26 cellular contexts compared by ENCODE assay signal in the genomic region with DNA sequence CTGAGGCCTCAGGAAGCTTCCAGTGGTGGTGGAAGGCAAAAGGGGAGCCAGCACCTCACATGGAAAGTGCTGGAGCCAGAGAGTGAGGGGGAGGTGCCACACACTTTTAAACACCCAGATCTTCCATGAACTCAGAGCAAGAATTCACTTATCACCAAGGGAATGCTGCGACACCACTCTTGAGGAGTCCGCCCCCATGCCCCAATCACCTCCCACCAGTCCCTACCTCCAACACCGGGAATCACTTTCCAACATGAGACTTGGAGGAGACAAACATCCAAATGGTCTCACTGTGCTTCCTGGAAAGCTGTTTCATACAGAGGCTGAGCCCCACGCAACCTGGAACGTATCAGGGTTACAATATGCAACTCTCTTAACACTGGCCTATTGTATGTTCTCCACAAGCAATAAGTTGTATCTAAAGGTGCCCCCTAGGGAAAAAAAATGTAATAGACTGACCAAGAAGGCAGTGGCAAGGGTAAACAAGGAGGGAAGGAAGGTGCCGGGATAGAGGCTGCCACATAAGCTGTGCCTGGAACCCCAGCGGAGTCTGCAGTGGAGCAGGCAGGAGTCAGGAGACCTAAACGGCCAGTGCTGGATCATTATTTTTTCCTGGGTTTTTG.
DNase-seq lines count a peak whose midpoint lies in the region; ATAC-seq and TF ChIP-seq lines count a peak whose summit lies in the region.
"Had no signal": no experiment of that assay in that cellular context is flagged by ENCODE, and none has a peak within 500 bp of the region (broad histone marks: within the 10 kb centered on the region; RNA-seq: fewer than 3 reads in every experiment).

No MANE protein-coding gene starts in this region.

- H3K56ac ChIP-seq in H9 (ENCODE audit: insufficient read length, low read depth, low read length), result no peak overlapping the region

- H3K23ac ChIP-seq in H9 (ENCODE audit: insufficient read length, low read depth, low read length), result no peak overlapping the region

- H2AK5ac ChIP-seq in H9 (ENCODE audit: insufficient read length, low read length), result no peak overlapping the region

- H3K4ac ChIP-seq in H9 (ENCODE audit: low read depth, low read length), result no peak overlapping the region

- no peaks in the 10 kb centered on the region for H3K79me1 ChIP-seq in H9 (ENCODE audit: insufficient read depth, low read depth, low read length, poor library complexity, severe bottlenecking)

- peak in 2 of 3 experiments; percentile 26 to 32; a peak in 3 of 6 replicates for TF ChIP-seq CTCF in HCT116 (IDR thresholded peaks at IDR 0.05 in 2 of 3, conservative IDR thresholded peaks at IDR 0.05 in 1 of 3; ENCODE audit: borderline replicate concordance in 1 of 3, insufficient read depth in 1 of 3, low read depth in 2 of 3, low read length in 2 of 3)
- 0 out of 2 replicates have a peak, but pooled peaks have one; percentile 14 for TF ChIP-seq CTCF in SK-N-SH (IDR thresholded peaks at IDR 0.05)
- TF ChIP-seq CTCF in fibroblast of villous mesenchyme (IDR thresholded peaks at IDR 0.05; ENCODE audit: insufficient read depth, low read depth, low read length), result peak; percentile 22
- no peak for TF ChIP-seq CTCF in H9 (conservative IDR thresholded peaks at IDR 0.05)

- DNase-seq in COLO829 (ENCODE audit: low spot score) (peak; percentile 35), HCT116 (ENCODE audit: low read depth, low spot score) (no peak), SK-N-SH (no peak), fibroblast of villous mesenchyme (ENCODE audit: low read depth) (peak; percentile 33), H9 (no peak), NCI-H345 treated with DMSO at 0.1 percent for 48 hours (lab: John Stamatoyannopoulos, UW; ENCODE audit: unreplicated experiment) (no peak)
- DNase-seq in stimulated activated CD4-positive, alpha-beta T cell treated with anti-CD3 and anti-CD28 coated beads, Interleukin-15, amount 100 ng/mL, for 24 hours, result no peak
- DNase-seq: activated CD4-positive, alpha-beta memory T cell treated with anti-CD3 and anti-CD28 coated beads for 36 hours; activated CD4-positive, alpha-beta T cell treated with anti-CD3 and anti-CD28 coated beads for 1 hour; activated CD8-positive, alpha-beta memory T cell treated with anti-CD3 and anti-CD28 coated beads, Interleukin-2, amount 50 U/mL, for 48 hours; activated naive CD4-positive, alpha-beta T cell treated with anti-CD3 and anti-CD28 coated beads for 36 hours; body of pancreas; Calu3; DMS79; hippocampal formation; NCI-H1048; NCI-H510A; nephron progenitor cell; OCI-M1; stimulated activated naive CD4-positive, alpha-beta T cell treated with Interleukin-2 at 50 U/mL for 16 hours had no signal

- H3K4me1 ChIP-seq in HCT116 (ENCODE audit: control insufficient read depth in 1 of 2, insufficient read depth in 2 of 2, low read length in 2 of 2), result peaks cover 0 to 11% of the 10 kb centered on the region in 2 experiments; a peak in 2 of 4 replicates
- H3K4me1 ChIP-seq in SK-N-SH (ENCODE audit: control insufficient read depth in 1 of 2, insufficient read depth in 2 of 2, low read depth in 1 of 2, low read length in 1 of 2), result no peaks in the 10 kb centered on the region
- no peaks in the 10 kb centered on the region for H3K4me1 ChIP-seq in H9 (ENCODE audit: insufficient read depth, low read length)
- H3K4me1 ChIP-seq: body of pancreas, lower lobe of right lung, suprapubic skin had no signal

- no peaks in the 10 kb centered on the region; a peak in 1 of 5 replicates for H3K9me3 Mint-ChIP-seq in H9
- H3K9me3 Mint-ChIP-seq: activated CD4-positive, alpha-beta memory T cell treated with anti-CD3 and anti-CD28 coated beads for 36 hours; activated naive CD4-positive, alpha-beta T cell treated with anti-CD3 and anti-CD28 coated beads for 36 hours; activated T-helper 1 cell treated with anti-CD3 and anti-CD28 coated beads, Interleukin-12 subunit alpha, Interleukin-12 subunit beta, Interleukin-2, Interleukin-4 antibody, amounts not matched to agents 30 ng/mL and 10 ng/mL and 1 ng/mL, durations not matched to agents 14 hours and 24 hours and 36 hours; nephron progenitor cell had no signal

- H3K9ac ChIP-seq in HCT116 (ENCODE audit: low read length), result no peak overlapping the region
- no peak overlapping the region for H3K9ac ChIP-seq in SK-N-SH
- H3K9ac ChIP-seq in H9 (ENCODE audit: extremely low read depth, insufficient read length, low read length), result no peak overlapping the region
- H3K9ac ChIP-seq: KMS-11 had no signal

- no peak overlapping the region for H2BK20ac ChIP-seq in H9 (ENCODE audit: low read depth, low read length, poor library complexity, severe bottlenecking)

- peaks cover 7 to 18% of the 10 kb centered on the region in 2 experiments for H3K4me1 Mint-ChIP-seq in H9

- intact Hi-C loops in HCT116 (cut with micrococcal nuclease), result loop anchor here (2.0 kb wide), 1 partner anchor 63 kb away; no protein-coding TSS in a partner anchor

- no peak overlapping the region for H4K91ac ChIP-seq in H9 (ENCODE audit: insufficient read length, low read depth, low read length)

- H3K27me3 ChIP-seq in HCT116 (ENCODE audit: insufficient read depth, low read length), result no peaks in the 10 kb centered on the region
- no peaks in the 10 kb centered on the region for H3K27me3 ChIP-seq in SK-N-SH (ENCODE audit: insufficient read depth)
- H3K27me3 ChIP-seq in H9 (ENCODE audit: insufficient read depth, low read length), result no peaks in the 10 kb centered on the region
- H3K27me3 ChIP-seq: upper lobe of left lung had no signal

- H3T11ph ChIP-seq in H9 (ENCODE audit: low read length), result no peak overlapping the region

- 0 out of 2 replicates have a peak overlapping the region, but pooled peaks have one; percentile 17 for H3K4me2 ChIP-seq in HCT116 (ENCODE audit: low read length)
- H3K4me2 ChIP-seq in SK-N-SH, result no peak overlapping the region
- H3K4me2 ChIP-seq in H9 (ENCODE audit: insufficient read depth, insufficient read length, low read length), result no peak overlapping the region
- H3K4me2 ChIP-seq: KMS-11 had no signal

- H3K14ac ChIP-seq in H9 (ENCODE audit: insufficient read depth, low read length), result no peak overlapping the region

- RAD21 ChIA-PET in HCT116 (lab: Charles Lee; ENCODE audit: low non-redundant PET in 1 of 2, low total read pairs in 2 of 2, uncharacterized antibody in 2 of 2, unreplicated experiment in 2 of 2), result interaction anchor here in 1 of 2 experiments (1.6 kb wide), 1 partner anchor 63 kb away, joined by 6 read pairs; no protein-coding TSS in a partner anchor

- H3K18ac ChIP-seq in H9 (ENCODE audit: insufficient read length, low read depth, low read length), result no peak overlapping the region

- TF ChIP-seq POLR2A in HCT116 (IDR thresholded peaks at IDR 0.05; ENCODE audit: borderline replicate concordance, extremely low read depth, insufficient read depth, insufficient read length), result no peak

- no peak overlapping the region for H2BK5ac ChIP-seq in H9 (ENCODE audit: insufficient read length, low read length)

- no peaks in the 10 kb centered on the region for H3K36me3 ChIP-seq in HCT116 (ENCODE audit: control insufficient read depth in 1 of 2, insufficient read depth in 2 of 2, low read length in 2 of 2)
- H3K36me3 ChIP-seq in SK-N-SH (replicated peaks in 1 of 2; ENCODE audit: control insufficient read depth in 1 of 2, insufficient read depth in 2 of 2, low read length in 1 of 2), result no peaks in the 10 kb centered on the region
- H3K36me3 ChIP-seq: lower lobe of right lung, suprapubic skin, upper lobe of left lung had no signal

- H2BK12ac ChIP-seq in H9 (ENCODE audit: insufficient read length, low read depth, low read length), result no peak overlapping the region

- CTCF ChIA-PET in HCT116 (lab: Charles Lee), result interaction anchor here (1.0 to 1.2 kb wide), 2 partner anchors 17 to 151 kb away, joined by 4 to 5 read pairs; no protein-coding TSS in a partner anchor
- CTCF ChIA-PET in SK-N-SH (lab: Yijun Ruan, JAX), result no interaction called here

- peak; percentile 84 for ATAC-seq in HCT116
- ATAC-seq: body of pancreas had no signal

- no peak overlapping the region for H3K4me3 ChIP-seq in HCT116 (replicated peaks in 1 of 2; ENCODE audit: low read depth in 1 of 2, low read length in 2 of 2)
- H3K4me3 ChIP-seq in SK-N-SH (ENCODE audit: low read depth in 2 of 2, low read length in 1 of 2), result no peak overlapping the region
- H3K4me3 ChIP-seq in fibroblast of villous mesenchyme (ENCODE audit: low read depth, low read length), result no peak overlapping the region
- H3K4me3 ChIP-seq: body of pancreas, lower lobe of right lung, suprapubic skin, upper lobe of left lung had no signal

- POLR2A ChIA-PET in HCT116 (lab: Charles Lee), result no interaction called here
- POLR2A ChIA-PET in SK-N-SH (lab: Yijun Ruan, JAX), result no interaction called here

- H3K23me2 ChIP-seq in H9 (ENCODE audit: insufficient read length, low read depth, low read length, poor library complexity, severe bottlenecking), result no peaks in the 10 kb centered on the region

- TF ChIP-seq EP300 in SK-N-SH (IDR thresholded peaks at IDR 0.05; ENCODE audit: borderline replicate concordance in 1 of 2, low read depth in 1 of 2, low read length in 1 of 2), result no peak

- H4K5ac ChIP-seq in H9 (ENCODE audit: insufficient read length, low read depth, low read length), result no peak overlapping the region

- H2AFZ ChIP-seq in HCT116 (ENCODE audit: low read depth, low read length, poor library complexity, severe bottlenecking) (peak overlapping the region; percentile 96), SK-N-SH (ENCODE audit: low read depth) (no peak overlapping the region), H9 (ENCODE audit: low read length) (no peak overlapping the region)

- TF ChIP-seq RAD21 in HCT116 (IDR thresholded peaks at IDR 0.05; ENCODE audit: low read depth), result peak; percentile 71
- TF ChIP-seq RAD21 in SK-N-SH (IDR thresholded peaks at IDR 0.05; ENCODE audit: low read length), result 0 out of 2 replicates have a peak, but pooled peaks have one; percentile 12

- H3K27ac Mint-ChIP-seq in H9, result no peak overlapping the region
- H3K27ac Mint-ChIP-seq: activated CD4-positive, alpha-beta memory T cell treated with anti-CD3 and anti-CD28 coated beads for 36 hours; activated naive CD4-positive, alpha-beta T cell treated with anti-CD3 and anti-CD28 coated beads for 36 hours; activated T-helper 1 cell treated with anti-CD3 and anti-CD28 coated beads, Interleukin-12 subunit alpha, Interleukin-12 subunit beta, Interleukin-2, Interleukin-4 antibody, amounts not matched to agents 30 ng/mL and 10 ng/mL and 1 ng/mL, durations not matched to agents 14 hours and 24 hours and 36 hours; nephron progenitor cell had no signal

- H4K20me1 ChIP-seq in HCT116 (ENCODE audit: insufficient read depth) (no peaks in the 10 kb centered on the region), SK-N-SH (ENCODE audit: insufficient read depth) (no peaks in the 10 kb centered on the region), H9 (ENCODE audit: control insufficient read depth, insufficient read depth, insufficient read length) (no peaks in the 10 kb centered on the region)

- no peak overlapping the region for H2BK15ac ChIP-seq in H9 (ENCODE audit: low read depth, low read length)

- H3K27ac ChIP-seq in HCT116 (ENCODE audit: low read depth, low read length) (no peak overlapping the region), SK-N-SH (ENCODE audit: low read depth in 2 of 2, low read length in 1 of 2) (no peak overlapping the region), H9 (ENCODE audit: insufficient read length, low read depth, low read length) (no peak overlapping the region)
- H3K27ac ChIP-seq: body of pancreas, C4-2B, KMS-11, lower lobe of right lung, suprapubic skin, upper lobe of left lung had no signal

- peaks cover 8% of the 10 kb centered on the region for H3F3A ChIP-seq in SK-N-SH (replicated peaks; ENCODE audit: insufficient read depth)

- H3K9me2 ChIP-seq in HCT116 (ENCODE audit: insufficient read depth) (no peaks in the 10 kb centered on the region), SK-N-SH (no peaks in the 10 kb centered on the region)

- no TSS peak for BruUV-seq in HCT116 (replicated peaks; lab: Mats Ljungman, UMichigan)

- H3K27me3 Mint-ChIP-seq in H9 (ENCODE audit: low read depth), result peaks cover 34% of the 10 kb centered on the region

- H3K4me3 Mint-ChIP-seq in H9, result no peak overlapping the region
- H3K4me3 Mint-ChIP-seq: activated CD4-positive, alpha-beta memory T cell treated with anti-CD3 and anti-CD28 coated beads for 36 hours; activated naive CD4-positive, alpha-beta T cell treated with anti-CD3 and anti-CD28 coated beads for 36 hours; activated T-helper 1 cell treated with anti-CD3 and anti-CD28 coated beads, Interleukin-12 subunit alpha, Interleukin-12 subunit beta, Interleukin-2, Interleukin-4 antibody, amounts not matched to agents 30 ng/mL and 10 ng/mL and 1 ng/mL, durations not matched to agents 14 hours and 24 hours and 36 hours; nephron progenitor cell had no signal

- no peaks in the 10 kb centered on the region for H3K9me3 ChIP-seq in HCT116 (ENCODE audit: control insufficient read depth in 1 of 2, insufficient read depth in 1 of 2, low read depth in 1 of 2, low read length in 2 of 2)
- H3K9me3 ChIP-seq in SK-N-SH, result no peaks in the 10 kb centered on the region
- no peaks in the 10 kb centered on the region for H3K9me3 ChIP-seq in H9 (ENCODE audit: control insufficient read depth, low read depth, low read length)
- H3K9me3 ChIP-seq: body of pancreas, lower lobe of right lung, suprapubic skin, upper lobe of left lung had no signal

- no peak overlapping the region for H2BK120ac ChIP-seq in H9 (ENCODE audit: low read depth, low read length, poor library complexity, severe bottlenecking)

- no peaks in the 10 kb centered on the region; a peak in 1 of 7 replicates for H3K36me3 Mint-ChIP-seq in H9 (ENCODE audit: insufficient read depth in 1 of 3, low read depth in 3 of 3)
- H3K36me3 Mint-ChIP-seq: activated CD4-positive, alpha-beta memory T cell treated with anti-CD3 and anti-CD28 coated beads for 36 hours had no signal

- H3K79me2 ChIP-seq in HCT116 (ENCODE audit: insufficient read depth, low read length) (no peaks in the 10 kb centered on the region), SK-N-SH (ENCODE audit: insufficient read depth) (no peaks in the 10 kb centered on the region), H9 (ENCODE audit: insufficient read depth, low read length) (no peaks in the 10 kb centered on the region)

- 48% methylated on average over 8 of the region's 8 CpGs for WGBS in SK-N-SH (ENCODE audit: low lambda C conversion rate)
- WGBS in H9 (ENCODE audit: extremely low coverage, insufficient read length, low lambda C conversion rate), result no CpG with 5 or more reads among the region's 8 CpGs

- no peak overlapping the region for H4K8ac ChIP-seq in H9 (replicated peaks; ENCODE audit: insufficient read length, low read depth, low read length)

Comparison
In these comparisons a context has a peak if more than half of its experiments do, and no peak if none do; other contexts are left out.
1. DNase-seq: peak in COLO829 (single experiment) and fibroblast of villous mesenchyme (single experiment); none in HCT116 (single experiment), SK-N-SH (single experiment), H9 (single experiment), stimulated activated CD4-positive, alpha-beta T cell treated with anti-CD3 and anti-CD28 coated beads, Interleukin-15, amount 100 ng/mL, for 24 hours (single experiment) and NCI-H345 treated with DMSO at 0.1 percent for 48 hours (single experiment).